In the genomic region with DNA sequence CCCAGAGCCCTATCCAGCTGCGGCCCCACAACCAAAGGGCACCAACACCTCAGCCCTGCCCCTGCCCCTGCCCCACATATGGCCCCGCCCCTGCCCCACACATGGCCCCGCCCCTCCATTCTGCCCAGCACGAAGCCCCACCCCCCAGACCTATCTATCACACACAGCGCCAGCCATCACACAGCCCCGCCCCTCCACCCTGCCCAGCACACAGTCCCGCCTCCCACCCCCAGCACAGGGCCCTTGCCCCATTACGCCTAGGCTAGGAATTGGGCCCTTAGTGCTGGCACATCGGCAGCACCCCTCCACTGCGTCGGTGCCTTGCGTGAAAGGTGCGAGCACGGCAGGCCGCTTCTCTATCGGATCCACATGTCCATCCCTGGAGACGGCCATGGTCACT, we compare ENCODE assay signal across 1 cellular context.
A peak's percentile ranks its signal among the peaks of the same experiment; 100 is the strongest.
TF ChIP-seq lines count a peak whose summit lies in the region.

No MANE protein-coding gene starts in this region.

TF ChIP-seq in K562, 482 proteins besides CTCF, POLR2A, EP300 and RAD21 (continued from another document):
- TF ChIP-seq, protein P1, sequence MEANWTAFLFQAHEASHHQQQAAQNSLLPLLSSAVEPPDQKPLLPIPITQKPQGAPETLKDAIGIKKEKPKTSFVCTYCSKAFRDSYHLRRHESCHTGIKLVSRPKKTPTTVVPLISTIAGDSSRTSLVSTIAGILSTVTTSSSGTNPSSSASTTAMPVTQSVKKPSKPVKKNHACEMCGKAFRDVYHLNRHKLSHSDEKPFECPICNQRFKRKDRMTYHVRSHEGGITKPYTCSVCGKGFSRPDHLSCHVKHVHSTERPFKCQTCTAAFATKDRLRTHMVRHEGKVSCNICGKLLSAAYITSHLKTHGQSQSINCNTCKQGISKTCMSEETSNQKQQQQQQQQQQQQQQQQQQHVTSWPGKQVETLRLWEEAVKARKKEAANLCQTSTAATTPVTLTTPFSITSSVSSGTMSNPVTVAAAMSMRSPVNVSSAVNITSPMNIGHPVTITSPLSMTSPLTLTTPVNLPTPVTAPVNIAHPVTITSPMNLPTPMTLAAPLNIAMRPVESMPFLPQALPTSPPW (CRISPR knock-in tag; IDR thresholded peaks at IDR 0.05), result peak; percentile 51
- TF ChIP-seq MYNN (IDR thresholded peaks at IDR 0.05) (0 out of 2 replicates have a peak, but pooled peaks have one; percentile 29), MYNN (CRISPR knock-in tag; IDR thresholded peaks at IDR 0.05) (no peak), ZNF23 (CRISPR knock-in tag; IDR thresholded peaks at IDR 0.05) (no peak)
- TF ChIP-seq, protein P2, sequence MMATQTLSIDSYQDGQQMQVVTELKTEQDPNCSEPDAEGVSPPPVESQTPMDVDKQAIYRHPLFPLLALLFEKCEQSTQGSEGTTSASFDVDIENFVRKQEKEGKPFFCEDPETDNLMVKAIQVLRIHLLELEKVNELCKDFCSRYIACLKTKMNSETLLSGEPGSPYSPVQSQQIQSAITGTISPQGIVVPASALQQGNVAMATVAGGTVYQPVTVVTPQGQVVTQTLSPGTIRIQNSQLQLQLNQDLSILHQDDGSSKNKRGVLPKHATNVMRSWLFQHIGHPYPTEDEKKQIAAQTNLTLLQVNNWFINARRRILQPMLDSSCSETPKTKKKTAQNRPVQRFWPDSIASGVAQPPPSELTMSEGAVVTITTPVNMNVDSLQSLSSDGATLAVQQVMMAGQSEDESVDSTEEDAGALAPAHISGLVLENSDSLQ (IDR thresholded peaks at IDR 0.05), result peak; percentile 56
- TF ChIP-seq, protein P3, sequence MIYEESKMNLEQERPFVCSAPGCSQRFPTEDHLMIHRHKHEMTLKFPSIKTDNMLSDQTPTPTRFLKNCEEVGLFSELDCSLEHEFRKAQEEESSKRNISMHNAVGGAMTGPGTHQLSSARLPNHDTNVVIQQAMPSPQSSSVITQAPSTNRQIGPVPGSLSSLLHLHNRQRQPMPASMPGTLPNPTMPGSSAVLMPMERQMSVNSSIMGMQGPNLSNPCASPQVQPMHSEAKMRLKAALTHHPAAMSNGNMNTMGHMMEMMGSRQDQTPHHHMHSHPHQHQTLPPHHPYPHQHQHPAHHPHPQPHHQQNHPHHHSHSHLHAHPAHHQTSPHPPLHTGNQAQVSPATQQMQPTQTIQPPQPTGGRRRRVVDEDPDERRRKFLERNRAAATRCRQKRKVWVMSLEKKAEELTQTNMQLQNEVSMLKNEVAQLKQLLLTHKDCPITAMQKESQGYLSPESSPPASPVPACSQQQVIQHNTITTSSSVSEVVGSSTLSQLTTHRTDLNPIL (CRISPR knock-in tag; IDR thresholded peaks at IDR 0.05), result no peak
